In the genomic region with DNA sequence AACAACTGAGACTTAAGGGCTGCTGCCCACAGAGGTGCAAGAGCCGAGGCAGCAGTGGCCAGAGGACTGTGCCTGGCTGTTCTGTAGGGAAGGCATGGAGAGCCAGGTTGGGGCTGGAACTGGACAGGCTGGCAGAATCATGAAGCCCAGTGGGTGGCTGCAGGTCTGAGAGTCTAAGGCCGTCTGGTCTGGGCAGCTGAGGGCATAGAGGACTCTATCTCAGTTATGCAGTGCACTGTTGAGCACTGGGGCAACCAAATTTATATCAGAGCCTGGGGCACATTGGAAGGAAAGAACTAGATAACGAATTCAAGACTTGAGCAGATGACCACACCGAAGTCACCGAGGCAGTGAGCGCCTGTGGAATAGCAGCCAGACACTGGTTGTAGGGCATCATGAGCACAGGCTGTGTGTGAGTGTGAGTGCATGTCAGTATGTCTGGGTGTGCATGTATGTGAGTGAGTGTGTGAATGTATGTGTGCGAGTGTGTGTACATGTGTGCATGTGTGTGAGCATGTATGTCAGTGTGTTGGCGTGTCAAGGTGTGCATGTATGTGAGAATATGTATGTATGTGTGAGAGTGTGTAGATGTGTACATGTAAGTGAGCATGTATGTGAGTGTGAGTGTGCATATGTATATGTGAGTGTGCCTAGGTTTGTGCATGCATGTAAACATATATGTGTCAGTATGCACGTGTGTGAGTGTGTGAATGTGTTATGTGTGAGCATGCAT, we compare ENCODE assay signal across 21 cellular contexts. TPM values are rescaled to one million over a fixed set of nuclear protein-coding genes. Genes with fewer than 3 reads are reported as not detected.
A peak's percentile ranks its signal among the peaks of the same experiment; 100 is the strongest.
DNase-seq lines count a peak whose midpoint lies in the region; ATAC-seq, FAIRE-seq and TF ChIP-seq lines count a peak whose summit lies in the region.
"Had no signal": no experiment of that assay in that cellular context is flagged by ENCODE, and none has a peak within 500 bp of the region (broad histone marks: within the 10 kb centered on the region; RNA-seq: fewer than 3 reads in every experiment).

No MANE protein-coding gene starts in this region.

- peak in 1 of 2 experiments; percentile 69; a peak in 2 of 4 replicates for TF ChIP-seq EP300 in SK-N-SH (IDR thresholded peaks at IDR 0.05; ENCODE audit: borderline replicate concordance in 1 of 2, low read depth in 1 of 2, low read length in 1 of 2)
- no peak for TF ChIP-seq EP300 in H1 (IDR thresholded peaks at IDR 0.05; ENCODE audit: borderline replicate concordance in 1 of 2, low read depth in 2 of 2, low read length in 2 of 2)

- H4K91ac ChIP-seq in H1 (replicated peaks; ENCODE audit: insufficient read length, low read length) = peak overlapping the region; percentile 72

- H2BK12ac ChIP-seq in H1 (ENCODE audit: low read depth, low read length) = peak overlapping the region; percentile 4; the same call in 1 of the 2 replicates

- H3K23me2 ChIP-seq in H1 (ENCODE audit: low read depth, low read length) = peaks cover 10% of the 10 kb centered on the region; the same call in 1 of the 2 replicates

- H3K4me1 Mint-ChIP-seq in stimulated activated naive CD8-positive, alpha-beta T cell treated with anti-CD3 and anti-CD28 coated beads, Interleukin-15, Interleukin-2, amounts not matched to agents 100 ng/mL and 50 ng/mL, for 24 hours (ENCODE audit: low read depth) = peaks cover 38% of the 10 kb centered on the region
- H3K4me1 Mint-ChIP-seq in stimulated activated naive CD8-positive, alpha-beta T cell treated with anti-CD3 and anti-CD28 coated beads, Interleukin-15, amount 100 ng/mL, for 72 hours = peaks cover 4% of the 10 kb centered on the region
- H3K4me1 Mint-ChIP-seq in activated CD4-positive, alpha-beta T cell treated with anti-CD3 and anti-CD28 coated beads, Interleukin-2, amount 10 ng/mL, durations not matched to agents 7 days and 5 days = peaks cover 39% of the 10 kb centered on the region

- no peak overlapping the region for H2BK120ac ChIP-seq in H1 (replicated peaks; ENCODE audit: low read depth, low read length)

- POLR2A ChIA-PET in SK-N-SH (lab: Yijun Ruan, JAX) = interaction anchor here (0.6 to 1.1 kb wide), 3 partner anchors 11 to 51 kb away, joined by 3 to 4 read pairs (median 3); no protein-coding TSS in a partner anchor
- POLR2A ChIA-PET in H1 (lab: Charles Lee; ENCODE audit: partially characterized antibody) = interaction anchor here (1.4 kb wide), 1 partner anchor 10 kb away, joined by 9 read pairs; no protein-coding TSS in a partner anchor
- POLR2A ChIA-PET in activated CD4-positive, alpha-beta T cell treated with anti-CD3 and anti-CD28 coated beads, Interleukin-2, amount 10 ng/mL, durations not matched to agents 7 days and 5 days (lab: Charles Lee) = interaction anchor here (0.5 kb wide), 1 partner anchor 9 kb away, joined by 3 read pairs; no protein-coding TSS in a partner anchor

- H3K9me3 Mint-ChIP-seq in stimulated activated naive CD8-positive, alpha-beta T cell treated with anti-CD3 and anti-CD28 coated beads, Interleukin-15, Interleukin-2, amounts not matched to agents 100 ng/mL and 50 ng/mL, for 24 hours = peaks cover 5% of the 10 kb centered on the region
- peaks cover 11 to 13% of the 10 kb centered on the region in 2 donors for H3K9me3 Mint-ChIP-seq in stimulated activated naive CD8-positive, alpha-beta T cell treated with anti-CD3 and anti-CD28 coated beads, Interleukin-15, amount 100 ng/mL, for 72 hours
- H3K9me3 Mint-ChIP-seq in activated CD4-positive, alpha-beta T cell treated with anti-CD3 and anti-CD28 coated beads, Interleukin-2, amount 10 ng/mL, durations not matched to agents 7 days and 5 days = peaks cover 5% of the 10 kb centered on the region

- H3K56ac ChIP-seq in H1 (replicated peaks; ENCODE audit: insufficient read length, low read depth, low read length) = no peak overlapping the region

- no peak for TF ChIP-seq POLR2A in H1 (IDR thresholded peaks at IDR 0.05; ENCODE audit: control extremely low read depth in 1 of 2, low read depth in 2 of 2, low read length in 2 of 2)

- no peaks in the 10 kb centered on the region for H3K79me2 ChIP-seq in SK-N-SH (ENCODE audit: insufficient read depth)
- H3K79me2 ChIP-seq in H1 (ENCODE audit: control insufficient read depth in 1 of 2, insufficient read depth in 2 of 2, low read length in 2 of 2) = no peaks in the 10 kb centered on the region

- H2BK15ac ChIP-seq in H1 (ENCODE audit: low read length) = no peak overlapping the region

- H3K27ac ChIP-seq in SK-N-SH (ENCODE audit: low read depth in 2 of 2, low read length in 1 of 2) (peak overlapping the region in 1 of 2 experiments; percentile 76; a peak in 2 of 4 replicates), H1 (ENCODE audit: low read depth, low read length) (no peak overlapping the region)
- H3K27ac ChIP-seq: esophagus muscularis mucosa, gastroesophageal sphincter, PC-9, SJCRH30, vagina had no signal

- H3K4me1 ChIP-seq in SK-N-SH (ENCODE audit: control insufficient read depth in 1 of 2, insufficient read depth in 2 of 2, low read depth in 1 of 2, low read length in 1 of 2) = peaks cover 7 to 29% of the 10 kb centered on the region in 2 experiments; a peak in 3 of 4 replicates
- peaks cover 0 to 4% (median 0%) of the 10 kb centered on the region in 4 experiments; a peak in 4 of 7 replicates for H3K4me1 ChIP-seq in H1 (replicated peaks in 1 of 4; ENCODE audit: control insufficient read depth in 3 of 4, insufficient read depth in 4 of 4, low read length in 3 of 4)
- H3K4me1 ChIP-seq: SJCRH30 had no signal

- peak overlapping the region; percentile 70 for H3K27ac Mint-ChIP-seq in stimulated activated naive CD8-positive, alpha-beta T cell treated with anti-CD3 and anti-CD28 coated beads, Interleukin-15, Interleukin-2, amounts not matched to agents 100 ng/mL and 50 ng/mL, for 24 hours
- peak overlapping the region in 1 of 2 donors; percentile 32 for H3K27ac Mint-ChIP-seq in stimulated activated naive CD8-positive, alpha-beta T cell treated with anti-CD3 and anti-CD28 coated beads, Interleukin-15, amount 100 ng/mL, for 72 hours
- H3K27ac Mint-ChIP-seq in activated CD4-positive, alpha-beta T cell treated with anti-CD3 and anti-CD28 coated beads, Interleukin-2, amount 10 ng/mL, durations not matched to agents 7 days and 5 days = no peak overlapping the region
- H3K27ac Mint-ChIP-seq: natural killer cell, T-helper 17 cell had no signal

- no peak for TF ChIP-seq CTCF in SK-N-SH (IDR thresholded peaks at IDR 0.05)
- TF ChIP-seq CTCF in H1 (IDR thresholded peaks at IDR 0.05; ENCODE audit: control extremely low read depth in 1 of 3, insufficient read depth in 1 of 3, low read depth in 1 of 3, low read length in 3 of 3) = no peak
- no peak for TF ChIP-seq CTCF in GM10266 (IDR thresholded peaks at IDR 0.05; ENCODE audit: control insufficient read depth, insufficient read depth, low read depth, missing control alignments)

- H3K27me3 Mint-ChIP-seq in stimulated activated naive CD8-positive, alpha-beta T cell treated with anti-CD3 and anti-CD28 coated beads, Interleukin-15, Interleukin-2, amounts not matched to agents 100 ng/mL and 50 ng/mL, for 24 hours = no peaks in the 10 kb centered on the region
- no peaks in the 10 kb centered on the region for H3K27me3 Mint-ChIP-seq in stimulated activated naive CD8-positive, alpha-beta T cell treated with anti-CD3 and anti-CD28 coated beads, Interleukin-15, amount 100 ng/mL, for 72 hours
- H3K27me3 Mint-ChIP-seq in activated CD4-positive, alpha-beta T cell treated with anti-CD3 and anti-CD28 coated beads, Interleukin-2, amount 10 ng/mL, durations not matched to agents 7 days and 5 days = no peaks in the 10 kb centered on the region
- H3K27me3 Mint-ChIP-seq: central memory CD8-positive, alpha-beta T cell; T-helper 17 cell had no signal

- H3K27me3 ChIP-seq in SK-N-SH (ENCODE audit: insufficient read depth) = no peaks in the 10 kb centered on the region
- no peaks in the 10 kb centered on the region for H3K27me3 ChIP-seq in H1 (replicated peaks in 1 of 4; ENCODE audit: control insufficient read depth in 3 of 4, extremely low read depth in 1 of 4, insufficient read depth in 3 of 4, low read length in 3 of 4)
- H3K27me3 ChIP-seq: esophagus muscularis mucosa, gastroesophageal sphincter, SJCRH30, vagina had no signal

- H2AFZ ChIP-seq in SK-N-SH (ENCODE audit: low read depth) = no peak overlapping the region
- no peak overlapping the region for H2AFZ ChIP-seq in H1 (ENCODE audit: low read length)
- H2AFZ ChIP-seq: PC-9 had no signal

- WGBS in SK-N-SH (ENCODE audit: low lambda C conversion rate) = 90% methylated on average over 9 of the region's 9 CpGs
- WGBS in H1 (ENCODE audit: extremely low coverage in 1 of 2, insufficient coverage in 1 of 2, insufficient read length in 1 of 2, insufficient replicate concordance in 2 of 2, low coverage in 1 of 2, low lambda C conversion rate in 2 of 2, missing lambda C conversion rate in 1 of 2), 2 experiments = 92% methylated on average over 9 of the region's 9 CpGs; no CpG with 5 or more reads in 1 of the 2 experiments

- H3K23ac ChIP-seq in H1 (ENCODE audit: insufficient read length) = no peak overlapping the region

- no peaks in the 10 kb centered on the region for H3K9me2 ChIP-seq in SK-N-SH

- no peak for ATAC-seq in stimulated activated naive CD8-positive, alpha-beta T cell treated with anti-CD3 and anti-CD28 coated beads, Interleukin-15, amount 100 ng/mL, for 72 hours
- ATAC-seq in GM21381 (IDR thresholded peaks at IDR 0.05; ENCODE audit: unreplicated experiment) = no peak
- ATAC-seq: gastroesophageal sphincter had no signal

- peak overlapping the region; percentile 82; the same call in 1 of the 2 replicates for H4K8ac ChIP-seq in H1 (ENCODE audit: extremely low read depth, insufficient read depth, low read length)

- no peak overlapping the region for H3K18ac ChIP-seq in H1 (ENCODE audit: extremely low read depth, low read length)

- no peak for DNase-seq in stimulated activated naive CD8-positive, alpha-beta T cell treated with anti-CD3 and anti-CD28 coated beads, Interleukin-15, amount 100 ng/mL, for 72 hours
- DNase-seq in SK-N-SH = peak; percentile 57
- no peak for DNase-seq in H1 (ENCODE audit: low read depth in 1 of 2, low spot score in 2 of 2)
- no peak for DNase-seq in COR-L47 (lab: John Stamatoyannopoulos, UW)
- no peak for DNase-seq in activated CD4-positive, alpha-beta T cell treated with anti-CD3 and anti-CD28 coated beads, Interleukin-2, amount 10 ng/mL, durations not matched to agents 7 days and 5 days
- DNase-seq in GM10266 (ENCODE audit: extremely low spot score) = no peak
- DNase-seq: NCI-H1436 treated with DMSO at 0.1 percent for 48 hours, NCI-H2227 treated with DMSO at 0.1 percent for 48 hours, NCI-H774 had no signal

- H3K4me3 Mint-ChIP-seq in stimulated activated naive CD8-positive, alpha-beta T cell treated with anti-CD3 and anti-CD28 coated beads, Interleukin-15, Interleukin-2, amounts not matched to agents 100 ng/mL and 50 ng/mL, for 24 hours = no peak overlapping the region
- H3K4me3 Mint-ChIP-seq in stimulated activated naive CD8-positive, alpha-beta T cell treated with anti-CD3 and anti-CD28 coated beads, Interleukin-15, amount 100 ng/mL, for 72 hours = no peak overlapping the region
- no peak overlapping the region for H3K4me3 Mint-ChIP-seq in activated CD4-positive, alpha-beta T cell treated with anti-CD3 and anti-CD28 coated beads, Interleukin-2, amount 10 ng/mL, durations not matched to agents 7 days and 5 days
- H3K4me3 Mint-ChIP-seq: central memory CD8-positive, alpha-beta T cell; natural killer cell; T-helper 17 cell had no signal

- H3K4me2 ChIP-seq in SK-N-SH (no peak overlapping the region), H1 (ENCODE audit: insufficient read depth in 1 of 2, low read depth in 2 of 2, low read length in 2 of 2) (no peak overlapping the region)
- H3K4me2 ChIP-seq: PC-9 had no signal

- no peak overlapping the region for H2BK5ac ChIP-seq in H1 (ENCODE audit: low read depth, low read length)

- H2BK20ac ChIP-seq in H1 (ENCODE audit: low read length) = no peak overlapping the region

- FAIRE-seq in H1 (lab: Jason Lieb, UNC) = no peak
- FAIRE-seq: GM18507 had no signal

- H4K5ac ChIP-seq in H1 (ENCODE audit: insufficient read length, low read depth, low read length) = no peak overlapping the region

- no peaks in the 10 kb centered on the region; the same call in 1 of the 2 replicates for H3K79me1 ChIP-seq in H1 (ENCODE audit: low read depth, low read length)

- H4K20me1 ChIP-seq in SK-N-SH (ENCODE audit: insufficient read depth) = no peaks in the 10 kb centered on the region
- no peaks in the 10 kb centered on the region for H4K20me1 ChIP-seq in H1 (replicated peaks in 1 of 2; ENCODE audit: control insufficient read depth in 1 of 2, insufficient read depth in 2 of 2, low read length in 2 of 2)

- H3K9me3 ChIP-seq in SK-N-SH (no peaks in the 10 kb centered on the region), H1 (ENCODE audit: insufficient read depth in 2 of 2, low read depth in 1 of 2, low read length in 1 of 2) (no peaks in the 10 kb centered on the region)
- H3K9me3 ChIP-seq: esophagus muscularis mucosa, gastroesophageal sphincter, SJCRH30, vagina had no signal

- TF ChIP-seq RAD21 in SK-N-SH (IDR thresholded peaks at IDR 0.05; ENCODE audit: low read length) (peak; percentile 33), H1 (IDR thresholded peaks at IDR 0.05 in 1 of 2, conservative IDR thresholded peaks at IDR 0.05 in 1 of 2; ENCODE audit: low read depth in 2 of 2, low read length in 2 of 2) (no peak)

- no peak overlapping the region for H3K14ac ChIP-seq in H1 (ENCODE audit: insufficient read length)

- H3K36me3 Mint-ChIP-seq in stimulated activated naive CD8-positive, alpha-beta T cell treated with anti-CD3 and anti-CD28 coated beads, Interleukin-15, Interleukin-2, amounts not matched to agents 100 ng/mL and 50 ng/mL, for 24 hours (ENCODE audit: low read depth) = no peaks in the 10 kb centered on the region
- H3K36me3 Mint-ChIP-seq in activated CD4-positive, alpha-beta T cell treated with anti-CD3 and anti-CD28 coated beads, Interleukin-2, amount 10 ng/mL, durations not matched to agents 7 days and 5 days (ENCODE audit: low read depth) = peaks cover 6% of the 10 kb centered on the region
- H3K36me3 Mint-ChIP-seq: natural killer cell had no signal

- no peak overlapping the region for H3K4me3 ChIP-seq in SK-N-SH (ENCODE audit: low read depth in 2 of 2, low read length in 1 of 2)
- H3K4me3 ChIP-seq in H1 (ENCODE audit: extremely low read depth in 1 of 4, insufficient read depth in 2 of 4, low read depth in 3 of 4, low read length in 4 of 4) = no peak overlapping the region
- H3K4me3 ChIP-seq: esophagus muscularis mucosa, gastroesophageal sphincter, PC-9, SJCRH30, vagina had no signal

- H3K36me3 ChIP-seq in SK-N-SH (replicated peaks in 1 of 2; ENCODE audit: control insufficient read depth in 1 of 2, insufficient read depth in 2 of 2, low read length in 1 of 2) (no peaks in the 10 kb centered on the region), H1 (ENCODE audit: control insufficient read depth in 2 of 4, insufficient read depth in 4 of 4, low read length in 3 of 4) (no peaks in the 10 kb centered on the region; a peak in 1 of 8 replicates)
- H3K36me3 ChIP-seq: esophagus muscularis mucosa, SJCRH30, vagina had no signal

- H3K9ac ChIP-seq in SK-N-SH = no peak overlapping the region
- H3K9ac ChIP-seq in H1 (replicated peaks in 1 of 4; ENCODE audit: extremely low read depth in 1 of 4, low read depth in 3 of 4, low read length in 3 of 4) = no peak overlapping the region

- CTCF ChIA-PET in SK-N-SH (lab: Yijun Ruan, JAX) (interaction anchor here (1.0 to 6.2 kb wide), 6 partner anchors 10 to 73 kb away, joined by 3 to 52 read pairs (median 6); a partner anchor contains a TSS), H1 (lab: Charles Lee; ENCODE audit: partially characterized antibody) (interaction anchor here (1.1 to 1.7 kb wide), 2 partner anchors 18 to 24 kb away, joined by 3 to 6 read pairs; no protein-coding TSS in a partner anchor)
- CTCF ChIA-PET in activated CD4-positive, alpha-beta T cell treated with anti-CD3 and anti-CD28 coated beads, Interleukin-2, amount 10 ng/mL, durations not matched to agents 7 days and 5 days (lab: Charles Lee) = interaction anchor here (1.0 to 1.8 kb wide), 7 partner anchors 9 to 202 kb away, joined by 3 to 5 read pairs (median 3); no protein-coding TSS in a partner anchor

- peaks cover 6% of the 10 kb centered on the region for H3F3A ChIP-seq in SK-N-SH (replicated peaks; ENCODE audit: insufficient read depth)

- peak overlapping the region; percentile 33 for H3K4ac ChIP-seq in H1 (replicated peaks; ENCODE audit: insufficient read length, low read depth, low read length)

- peak overlapping the region; percentile 71; the same call in 1 of the 2 replicates for H2AK5ac ChIP-seq in H1 (ENCODE audit: low read depth, low read length)

RNA-seq across cellular contexts. Expression of a gene that starts 36.9 kb away (rescaled TPM):
- polyA plus RNA-seq in SK-N-SH (2012; rRNA removed) = 1.3 and 1.4 TPM in 2 replicates
- 1.6 and 1.9 TPM in 2 replicates for polyA plus RNA-seq in SK-N-SH (2012; cell fraction: cytosol; rRNA removed)
- polyA plus RNA-seq in SK-N-SH (2012; cell fraction: nucleus; rRNA removed) = 0.79 and 0.94 TPM in 2 replicates
- total RNA-seq in H1 (2021; fragmentation: NEBNext Ultra II Directional; extraction: Animal tissue kit (Norgen Biotek cat#: 25700)) = 14.3 and 20.5 TPM in 2 replicates
- polyA plus RNA-seq in H1 (2011; rRNA removed) = 7.5 and 8.9 TPM in 2 replicates
- 7.5 TPM for polyA plus RNA-seq in H1 (2011; cell fraction: cytosol; rRNA removed)
- 5.7 TPM for polyA plus RNA-seq in H1 (2011; cell fraction: nucleus; rRNA removed)
- polyA plus RNA-seq in H1 (2012, experiment 1 of 2) = 8.8 to 10.7 TPM (median 10.1 TPM) in 4 replicates
- polyA plus RNA-seq in H1 (2012, experiment 2 of 2) = 4.4 TPM
- 15.9 TPM for polyA plus RNA-seq in H1 (2013, experiment 1 of 2)
- 15.0 TPM for polyA plus RNA-seq in H1 (2013, experiment 2 of 2)
- 7.0 and 8.4 TPM in 2 replicates for polyA minus RNA-seq in H1 (2011; rRNA and poly(A)+ RNA removed)
- polyA minus RNA-seq in H1 (2011; cell fraction: cytosol; rRNA and poly(A)+ RNA removed) = 10.1 TPM
- 6.1 TPM for polyA minus RNA-seq in H1 (2011; cell fraction: nucleus; rRNA and poly(A)+ RNA removed)
- total RNA-seq in activated CD4-positive, alpha-beta T cell treated with anti-CD3 and anti-CD28 coated beads, Interleukin-2, amount 10 ng/mL, durations not matched to agents 7 days and 5 days = 1 to 10 TPM; 6.0 to 6.3 TPM
- total RNA-seq: HT-29 had no signal
